In the genomic region with DNA sequence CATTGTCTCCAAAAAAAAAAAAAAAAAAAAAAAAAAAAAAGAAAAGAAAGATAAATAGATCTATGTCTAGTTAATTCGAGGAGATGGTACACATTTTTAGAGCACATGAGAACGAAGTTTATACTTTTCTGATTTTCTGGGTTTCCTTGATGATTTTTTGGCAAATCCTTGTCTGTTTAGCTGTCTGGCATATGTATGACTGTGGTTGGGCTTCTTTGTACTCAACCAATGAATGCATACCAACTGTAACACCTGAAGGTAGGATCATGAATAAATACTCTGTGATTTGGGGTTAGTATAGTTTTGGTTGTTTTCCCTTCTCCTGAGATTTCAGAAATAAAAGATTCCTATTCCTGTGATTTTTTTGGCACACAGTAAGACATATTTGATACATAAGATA, we compare ENCODE assay signal across 1 cellular context.
TF ChIP-seq lines count a peak whose summit lies in the region.

No MANE protein-coding gene starts in this region.

TF ChIP-seq in HEK293, 187 proteins besides CTCF, POLR2A, EP300 and RAD21 (continued from another document):
- TF ChIP-seq ZNF707 (tag by site-specific recombination; IDR thresholded peaks at IDR 0.05), result no peak
- TF ChIP-seq ZNF341 (tag by site-specific recombination; IDR thresholded peaks at IDR 0.05; ENCODE audit: low read depth), result no peak
